In the genomic region with DNA sequence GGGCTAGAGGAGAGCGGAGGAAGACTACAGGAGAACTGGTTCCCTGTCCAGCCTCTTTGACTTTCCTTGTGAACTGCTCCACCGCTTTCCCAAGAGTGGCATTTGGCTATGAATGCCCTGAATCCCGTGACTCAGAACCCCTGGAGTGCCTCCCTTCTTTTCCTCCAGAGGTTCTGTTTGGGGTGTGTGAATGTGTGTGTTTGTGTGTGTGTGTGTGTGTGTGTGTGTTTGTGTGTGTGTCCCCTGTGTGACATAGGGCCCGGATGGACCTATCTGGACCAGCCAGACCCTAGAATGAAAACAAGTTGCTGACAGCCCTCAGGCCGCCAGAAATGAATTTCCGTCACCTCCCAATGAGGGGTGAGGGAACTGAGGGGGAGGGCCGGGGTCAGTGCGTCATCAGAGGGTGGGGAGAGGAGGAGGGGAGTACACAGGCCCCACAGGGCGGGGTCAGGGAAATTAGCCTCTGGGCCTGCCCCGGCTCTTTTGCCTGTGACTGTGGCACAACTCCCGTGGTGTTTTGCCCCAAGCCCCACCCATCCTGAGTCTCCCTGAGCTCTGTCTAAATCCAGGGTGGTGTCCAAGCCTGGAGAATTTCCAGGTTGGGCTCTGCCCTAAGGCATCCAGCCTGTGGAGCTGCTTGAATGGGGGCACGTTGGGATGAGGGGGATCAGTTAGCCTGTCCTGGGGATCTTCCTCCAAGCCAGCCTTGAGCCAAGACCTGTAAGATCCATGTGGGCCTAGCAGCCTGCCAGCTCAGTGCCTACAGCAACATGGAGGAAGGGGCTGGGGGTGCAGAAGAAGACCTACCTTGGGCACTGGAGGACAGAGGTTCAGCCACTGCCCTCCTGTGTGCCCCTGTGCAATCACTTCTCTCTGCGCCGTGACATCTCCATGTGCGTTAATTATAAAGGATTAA, we compare ENCODE assay signal across 8 cellular contexts. TPM values are rescaled to one million over a fixed set of nuclear protein-coding genes. Genes with fewer than 3 reads are reported as not detected.
DNase-seq lines count a peak whose midpoint lies in the region; ATAC-seq and TF ChIP-seq lines count a peak whose summit lies in the region.

No MANE protein-coding gene starts in this region.

- no peaks in the 10 kb centered on the region for H3K27me3 ChIP-seq in SJCRH30
- H3K27me3 ChIP-seq in upper lobe of right lung, result no peaks in the 10 kb centered on the region

- TF ChIP-seq CTCF in mucosa of descending colon (IDR thresholded peaks at IDR 0.05) (no peak), upper lobe of right lung (IDR thresholded peaks at IDR 0.05) (no peak)

- H3K4me1 ChIP-seq in SJCRH30 (peaks cover 66% of the 10 kb centered on the region), mucosa of descending colon (ENCODE audit: low read depth) (peaks cover 52% of the 10 kb centered on the region), upper lobe of right lung (peaks cover 67% of the 10 kb centered on the region)

- DNase-seq in NCI-H1417 (lab: John Stamatoyannopoulos, UW) (peak in 2 of 3 experiments; percentile 34 to 48), NCI-H1417 treated with DMSO at 0.1 percent for 48 hours (lab: John Stamatoyannopoulos, UW) (no peak), SJCRH30 (peak; percentile 99), erythroblast (lab: John Stamatoyannopoulos, UW) (peak; percentile 92), mucosa of descending colon (peak; percentile 89 to 91 (median 90)), upper lobe of right lung (peak; percentile 92)

- H3K9me3 ChIP-seq in SJCRH30 (replicated peaks) (no peaks in the 10 kb centered on the region), mucosa of descending colon (no peaks in the 10 kb centered on the region), upper lobe of right lung (no peaks in the 10 kb centered on the region)

- ATAC-seq in HG03521 (IDR thresholded peaks at IDR 0.05; ENCODE audit: unreplicated experiment) (peak; percentile 42), mucosa of descending colon (peak; percentile 88), upper lobe of right lung (peak; percentile 95), HG03442 (IDR thresholded peaks at IDR 0.05; ENCODE audit: unreplicated experiment) (no peak)

- H3K36me3 ChIP-seq in SJCRH30, result no peaks in the 10 kb centered on the region
- no peaks in the 10 kb centered on the region for H3K36me3 ChIP-seq in mucosa of descending colon (ENCODE audit: low read depth)
- no peaks in the 10 kb centered on the region for H3K36me3 ChIP-seq in upper lobe of right lung

- H3K27ac ChIP-seq in SJCRH30 (peak overlapping the region; percentile 75), upper lobe of right lung (peak overlapping the region; percentile 80)

- TF ChIP-seq POLR2A in erythroblast (IDR thresholded peaks at IDR 0.05; ENCODE audit: low read length), result peak; percentile 53

- intact Hi-C loops in mucosa of descending colon (cut with DNase I, micrococcal nuclease), result no loop called here
- intact Hi-C loops in upper lobe of right lung (cut with DNase I), result no loop called here

- H3K4me3 ChIP-seq in SJCRH30 (peak overlapping the region; percentile 30), mucosa of descending colon (no peak overlapping the region), upper lobe of right lung (no peak overlapping the region)

RNA-seq across cellular contexts. Expression of a gene that starts 15.2 kb away (rescaled TPM):
- 51.6 and 54.7 TPM in 2 replicates for total RNA-seq in SJCRH30 (2014; rRNA removed; shearing (Covaris generic))
- total RNA-seq in mucosa of descending colon (10 to 100 TPM; 36.9 to 65.7 (median 61.9) TPM), upper lobe of right lung (28.1 TPM)

RNA-seq across cellular contexts. Expression of a gene that starts 57.9 kb away (rescaled TPM):
- total RNA-seq in SJCRH30 (2014; rRNA removed; shearing (Covaris generic)), result not detected in 2 replicates
- total RNA-seq in mucosa of descending colon (under 1 TPM in 1 of 3 donors, not detected in 2; 0.12 TPM), upper lobe of right lung (0.20 TPM)
